In genomic region chr14:101963611-101964296, GRCh38 we compare ENCODE assay signal across 1 cellular context.
TF ChIP-seq lines count a peak whose summit lies in the region.

No MANE protein-coding gene starts in this region.

TF ChIP-seq in SK-N-SH treated with all-trans-retinoic acid at 6 μM for 48 hours, 23 proteins besides CTCF, POLR2A, EP300 and RAD21 (continued from another document):
- TF ChIP-seq PATZ1 (CRISPR knock-in tag; IDR thresholded peaks at IDR 0.05; ENCODE audit: borderline replicate concordance) (no peak), TOX (CRISPR knock-in tag; IDR thresholded peaks at IDR 0.05; ENCODE audit: borderline replicate concordance) (no peak), ZNF565 (CRISPR knock-in tag; conservative IDR thresholded peaks at IDR 0.05; ENCODE audit: low read depth) (no peak)
TF ChIP-seq in SK-N-SH treated with all-trans-retinoic acid at 6 μM for 48 hours: peak in this region for 0.
